8 cellular contexts compared by ENCODE assay signal in genomic region chr15:28977377-28978010, GRCh38.
A peak's percentile ranks its signal among the peaks of the same experiment; 100 is the strongest.
DNase-seq lines count a peak whose midpoint lies in the region; ATAC-seq, FAIRE-seq and TF ChIP-seq lines count a peak whose summit lies in the region.

No MANE protein-coding gene starts in this region.

- peak overlapping the region; percentile 63; the same call in 1 of the 2 replicates for H2AK5ac ChIP-seq in IMR-90 (ENCODE audit: low read depth, low read length)

- peak overlapping the region; percentile 15; the same call in 1 of the 2 replicates for H3K4me2 ChIP-seq in IMR-90 (ENCODE audit: low read depth, low read length)
- H3K4me2 ChIP-seq in keratinocyte (ENCODE audit: control insufficient read depth, extremely low read depth, insufficient read depth, low read depth, low read length): no peak overlapping the region

- peaks cover 9 to 42% of the 10 kb centered on the region in 2 experiments for H3K79me1 ChIP-seq in IMR-90 (ENCODE audit: low read depth in 1 of 2, low read length in 2 of 2)

- H3K27me3 ChIP-seq in IMR-90 (ENCODE audit: control insufficient read depth, insufficient read depth, low read length) (no peaks in the 10 kb centered on the region), bronchial epithelial cell (ENCODE audit: control insufficient read depth, insufficient read depth, low read length) (no peaks in the 10 kb centered on the region), keratinocyte (ENCODE audit: control insufficient read depth, extremely low read depth, insufficient read depth, low read length) (no peaks in the 10 kb centered on the region)

- intact Hi-C loops in IMR-90 (cut with micrococcal nuclease): loop anchor here (1.0 kb wide), 1 partner anchor 9 kb away; no protein-coding TSS in a partner anchor

- peak overlapping the region; percentile 76 for H2BK5ac ChIP-seq in IMR-90 (ENCODE audit: low read depth, low read length, poor library complexity, severe bottlenecking)

- no peak overlapping the region for H4K5ac ChIP-seq in IMR-90 (ENCODE audit: low read depth, low read length)

- H3K79me2 ChIP-seq in keratinocyte (ENCODE audit: control insufficient read depth, insufficient read depth, low read length): no peaks in the 10 kb centered on the region

- H3K56ac ChIP-seq in IMR-90 (ENCODE audit: extremely low read depth, insufficient read depth, low read length): no peak overlapping the region

- H2AK9ac ChIP-seq in IMR-90 (replicated peaks; ENCODE audit: low read depth, low read length, poor library complexity): peak overlapping the region; percentile 79

- TF ChIP-seq CTCF in IMR-90 (conservative IDR thresholded peaks at IDR 0.05; ENCODE audit: low read depth, low read length) (no peak), bronchial epithelial cell (IDR thresholded peaks at IDR 0.05; ENCODE audit: insufficient read depth, low read length, severe bottlenecking) (no peak), keratinocyte (optimal IDR thresholded peaks at IDR 0.05 in 1 of 3, IDR thresholded peaks at IDR 0.05 in 1 of 3, conservative IDR thresholded peaks at IDR 0.05 in 1 of 3; ENCODE audit: extremely low read depth in 1 of 3, insufficient read depth in 2 of 3, low read length in 3 of 3) (no peak)

- CTCF ChIA-PET in IMR-90 (lab: Yijun Ruan, JAX): no interaction called here

- in situ Hi-C loops in IMR-90 (cut with MboI; ENCODE audit: low sequenced_read_pairs): loop anchor here (10.0 kb wide), 1 partner anchor 93 kb away; the partner anchor contains the start of gene APBA2

- H3K36me3 ChIP-seq in IMR-90 (ENCODE audit: control insufficient read depth, insufficient read depth, low read length) (no peaks in the 10 kb centered on the region), bronchial epithelial cell (ENCODE audit: control insufficient read depth, insufficient read depth, low read length) (no peaks in the 10 kb centered on the region), keratinocyte (ENCODE audit: control insufficient read depth in 2 of 2, extremely low read depth in 1 of 2, insufficient read depth in 2 of 2, low read length in 2 of 2) (no peaks in the 10 kb centered on the region)

- H2AFZ ChIP-seq in IMR-90 (replicated peaks; ENCODE audit: low read length, poor library complexity) (peak overlapping the region; percentile 33), keratinocyte (ENCODE audit: control insufficient read depth, low read length) (no peak overlapping the region)

- H3K4me1 ChIP-seq in IMR-90 (ENCODE audit: control insufficient read depth, insufficient read depth, low read length) (peaks cover 4% of the 10 kb centered on the region; the same call in 1 of the 2 replicates), keratinocyte (ENCODE audit: control insufficient read depth, extremely low read depth, insufficient read depth, low read length) (no peaks in the 10 kb centered on the region)

- peak overlapping the region; percentile 72; the same call in 1 of the 2 replicates for H3K14ac ChIP-seq in IMR-90 (replicated peaks; ENCODE audit: low read depth, low read length)

- peak overlapping the region; percentile 55 for H3K18ac ChIP-seq in IMR-90 (ENCODE audit: low read depth, low read length)

- H2BK20ac ChIP-seq in IMR-90 (ENCODE audit: low read depth, low read length): peak overlapping the region; percentile 85

- H3K27ac ChIP-seq in IMR-90 (ENCODE audit: insufficient read depth, low read length): peak overlapping the region; percentile 75; the same call in 1 of the 2 replicates
- no peak overlapping the region for H3K27ac ChIP-seq in keratinocyte (ENCODE audit: control insufficient read depth, insufficient read depth, low read length)

- H4K20me1 ChIP-seq in IMR-90 (ENCODE audit: insufficient read depth, low read length) (peaks cover 13% of the 10 kb centered on the region; the same call in 1 of the 2 replicates), keratinocyte (ENCODE audit: control insufficient read depth, extremely low read depth, insufficient read depth, low read length) (no peaks in the 10 kb centered on the region)

- peak overlapping the region; percentile 80 for H3K4ac ChIP-seq in IMR-90 (ENCODE audit: low read depth, low read length)

- peak overlapping the region; percentile 89 for H2BK120ac ChIP-seq in IMR-90 (ENCODE audit: low read depth, low read length)

- no peak overlapping the region; the same call in 1 of the 2 replicates for H4K91ac ChIP-seq in IMR-90 (ENCODE audit: insufficient read depth, low read depth, low read length)

- peak; percentile 92 for FAIRE-seq in bronchial epithelial cell (lab: Jason Lieb, UNC)
- peak; percentile 41 for FAIRE-seq in keratinocyte (lab: Jason Lieb, UNC)

- H3K9ac ChIP-seq in IMR-90 (ENCODE audit: low read depth, low read length): no peak overlapping the region
- no peak overlapping the region for H3K9ac ChIP-seq in keratinocyte (ENCODE audit: control insufficient read depth, extremely low read depth, insufficient read depth, low read length)

- 89% methylated on average over 3 of the region's 6 CpGs; no CpG with 5 or more reads in 1 of the 2 experiments for WGBS in IMR-90 (ENCODE audit: extremely low coverage in 2 of 2, insufficient read length in 1 of 2), 2 experiments

- POLR2A ChIA-PET in IMR-90 (lab: Charles Lee; ENCODE audit: unreplicated experiment): no interaction called here

- H3K9me1 ChIP-seq in IMR-90 (ENCODE audit: insufficient read depth, low read length): peaks cover 11% of the 10 kb centered on the region
- no peaks in the 10 kb centered on the region for H3K9me1 ChIP-seq in keratinocyte (ENCODE audit: control insufficient read depth, extremely low read depth, insufficient read depth, low read length)

- dilution Hi-C loops in IMR-90 (cut with HindIII; ENCODE audit: low sequenced_read_pairs, unreplicated experiment) (no loop called here), keratinocyte (cut with MboI; ENCODE audit: extremely low pct_ligation_motif_present, low sequenced_read_pairs) (no loop called here)

- TF ChIP-seq RAD21 in IMR-90 (IDR thresholded peaks at IDR 0.05; ENCODE audit: low read length): no peak; the same call in 1 of the 2 replicates

- H3K4me3 ChIP-seq in IMR-90 (ENCODE audit: insufficient read depth, low read depth, low read length): no peak overlapping the region
- no peak overlapping the region for H3K4me3 ChIP-seq in bronchial epithelial cell (ENCODE audit: low read depth, low read length)
- H3K4me3 ChIP-seq in keratinocyte (ENCODE audit: control insufficient read depth in 2 of 3, extremely low read depth in 1 of 3, insufficient read depth in 2 of 3, low read depth in 1 of 3, low read length in 3 of 3): no peak overlapping the region

- H3K9me3 ChIP-seq in IMR-90 (ENCODE audit: control insufficient read depth, insufficient read depth, low read length) (no peaks in the 10 kb centered on the region), keratinocyte (ENCODE audit: control insufficient read depth, low read depth, low read length) (no peaks in the 10 kb centered on the region)

- BruUV-seq in IMR-90 (replicated peaks; lab: Mats Ljungman, UMichigan): no TSS peak

- DNase-seq in A172 (ENCODE audit: low spot score): peak; percentile 99
- DNase-seq in IMR-90: peak; percentile 98
- peak; percentile 96 for DNase-seq in bronchial epithelial cell (ENCODE audit: low read depth)
- peak; percentile 2 for DNase-seq in keratinocyte (ENCODE audit: low read depth, low spot score)
- no peak for DNase-seq in NCI-H2107 (lab: John Stamatoyannopoulos, UW)

- no peak for TF ChIP-seq POLR2A in IMR-90 (IDR thresholded peaks at IDR 0.05; ENCODE audit: low read depth, low read length)
- no peak for TF ChIP-seq POLR2A in GM18505 (IDR thresholded peaks at IDR 0.05; ENCODE audit: borderline replicate concordance, extremely low read depth, insufficient read depth, insufficient read length)

- ATAC-seq in IMR-90 (ENCODE audit: low read depth): peak; percentile 93
- ATAC-seq in HG03039 (IDR thresholded peaks at IDR 0.05; ENCODE audit: unreplicated experiment): no peak
- no peak for ATAC-seq in GM21447 (IDR thresholded peaks at IDR 0.05; ENCODE audit: unreplicated experiment)
- ATAC-seq in GM18505 (IDR thresholded peaks at IDR 0.05; ENCODE audit: unreplicated experiment): no peak

- H2BK15ac ChIP-seq in IMR-90 (ENCODE audit: low read depth, low read length): 0 out of 3 replicates have a peak overlapping the region, but pooled peaks have one; percentile 22

- H4K8ac ChIP-seq in IMR-90 (ENCODE audit: low read depth in 2 of 2, low read length in 2 of 2): peak overlapping the region in 1 of 2 experiments; percentile 56; a peak in 1 of 4 replicates

- H3K23ac ChIP-seq in IMR-90 (ENCODE audit: low read depth, low read length): 0 out of 2 replicates have a peak overlapping the region, but pooled peaks have one; percentile 31

TF ChIP-seq in IMR-90, 13 proteins besides CTCF, POLR2A, EP300 and RAD21 (continues in another document):
- TF ChIP-seq ELK1 (IDR thresholded peaks at IDR 0.05; ENCODE audit: borderline replicate concordance, low read depth, low read length) (no peak), RCOR1 (IDR thresholded peaks at IDR 0.05; ENCODE audit: insufficient replicate concordance, low read length) (peak; percentile 85), MXI1 (IDR thresholded peaks at IDR 0.05; ENCODE audit: borderline replicate concordance, low read depth, low read length) (peak; percentile 79), NFE2L2 (IDR thresholded peaks at IDR 0.05; ENCODE audit: low read depth, low read length) (peak; percentile 57; the same call in 1 of the 2 replicates), MAZ (IDR thresholded peaks at IDR 0.05; ENCODE audit: borderline replicate concordance, low read depth, low read length) (no peak), SMC3 (IDR thresholded peaks at IDR 0.05; ENCODE audit: low read depth, low read length) (peak; percentile 15; the same call in 1 of the 2 replicates), CHD1 (IDR thresholded peaks at IDR 0.05; ENCODE audit: low read depth, low read length) (no peak; the same call in 1 of the 2 replicates), RFX5 (IDR thresholded peaks at IDR 0.05; ENCODE audit: low read depth, low read length) (no peak), FOS (IDR thresholded peaks at IDR 0.05; ENCODE audit: low read depth, low read length) (peak; percentile 98), CEBPB (IDR thresholded peaks at IDR 0.05; ENCODE audit: low read depth, low read length) (peak; percentile 31; the same call in 1 of the 2 replicates), BHLHE40 (IDR thresholded peaks at IDR 0.05; ENCODE audit: low read depth, low read length) (peak; percentile 77)
